ENCODE assay signal across 26 cellular contexts in genomic region chr5:58628626-58629025, GRCh38. TPM values are rescaled to one million over a fixed set of nuclear protein-coding genes. Genes with fewer than 3 reads are reported as not detected.
A peak's percentile ranks its signal among the peaks of the same experiment; 100 is the strongest.
DNase-seq lines count a peak whose midpoint lies in the region; ATAC-seq, FAIRE-seq and TF ChIP-seq lines count a peak whose summit lies in the region.
"Had no signal": no experiment of that assay in that cellular context is flagged by ENCODE, and none has a peak within 500 bp of the region (broad histone marks: within the 10 kb centered on the region; RNA-seq: fewer than 3 reads in every experiment).

No MANE protein-coding gene starts in this region.

- H3K27ac ChIP-seq in GM23338 (ENCODE audit: low read depth) (no peak overlapping the region), HepG2 (ENCODE audit: extremely low read length, insufficient read depth, low read length) (no peak overlapping the region), subcutaneous abdominal adipose tissue (ENCODE audit: low read depth, low read length) (peak overlapping the region; percentile 12), esophagus muscularis mucosa (replicated peaks in 1 of 4) (no peak overlapping the region)
- H3K27ac ChIP-seq: 22Rv1; BLaER1 treated with 17β-estradiol and CSF1 and Interleukin-3, amounts not matched to agents 10 nM and 100 nM had no signal

- H3K9ac ChIP-seq in HepG2 (ENCODE audit: insufficient read depth, low read depth, low read length) = no peak overlapping the region
- no peak overlapping the region for H3K9ac ChIP-seq in subcutaneous abdominal adipose tissue (ENCODE audit: low read length in 5 of 5)
- H3K9ac ChIP-seq: BLaER1 treated with 17β-estradiol and CSF1 and Interleukin-3, amounts not matched to agents 10 nM and 100 nM had no signal

- H3K36me3 ChIP-seq in GM23338 (ENCODE audit: insufficient read depth) (no peaks in the 10 kb centered on the region), HepG2 (replicated peaks in 1 of 2; ENCODE audit: control insufficient read depth in 1 of 2, insufficient read depth in 2 of 2, low read length in 2 of 2) (no peaks in the 10 kb centered on the region), subcutaneous abdominal adipose tissue (ENCODE audit: control insufficient read depth in 5 of 5, insufficient read depth in 5 of 5, low read length in 5 of 5) (no peaks in the 10 kb centered on the region), esophagus muscularis mucosa (no peaks in the 10 kb centered on the region)
- H3K36me3 ChIP-seq: BLaER1 treated with 17β-estradiol and CSF1 and Interleukin-3, amounts not matched to agents 10 nM and 100 nM; HAP-1 had no signal

- in situ Hi-C loops in HepG2 (cut with HindIII; ENCODE audit: extremely low pct_ligation_motif_present, low pct_unique_long_range_greater_than_20kb) = no loop called here

- H2AFZ ChIP-seq in GM23338 = no peak overlapping the region
- H2AFZ ChIP-seq in HepG2 (ENCODE audit: low read length) = no peak overlapping the region

- no peaks in the 10 kb centered on the region for H3K36me3 Mint-ChIP-seq in GM23338 (ENCODE audit: low read depth)
- H3K36me3 Mint-ChIP-seq: CD14-positive monocyte; CD8-positive, alpha-beta memory T cell had no signal

- POLR2A ChIA-PET in HepG2 (lab: Yijun Ruan, JAX) = no interaction called here

- 51% methylated on average over 3 of the region's 5 CpGs for WGBS in HepG2 (ENCODE audit: low lambda C conversion rate)
- WGBS in esophagus muscularis mucosa = 70% methylated on average over 5 of the region's 5 CpGs

- H3K27me3 Mint-ChIP-seq in GM23338 (ENCODE audit: insufficient read depth, low read depth, poor library complexity) = no peaks in the 10 kb centered on the region
- H3K27me3 Mint-ChIP-seq: CD4-positive, alpha-beta T cell had no signal

- H3K9me2 ChIP-seq in GM23338 (ENCODE audit: insufficient read depth) = peaks cover 9% of the 10 kb centered on the region

- H3K9me3 ChIP-seq in HepG2 (ENCODE audit: low read length) (no peaks in the 10 kb centered on the region), subcutaneous abdominal adipose tissue (ENCODE audit: control insufficient read depth in 5 of 5, low read length in 5 of 5) (no peaks in the 10 kb centered on the region), esophagus muscularis mucosa (no peaks in the 10 kb centered on the region)
- H3K9me3 ChIP-seq: BLaER1 treated with 17β-estradiol and CSF1 and Interleukin-3, amounts not matched to agents 10 nM and 100 nM; HAP-1 had no signal

- TF ChIP-seq POLR2A in HepG2 (IDR thresholded peaks at IDR 0.05; ENCODE audit: insufficient read depth in 1 of 2, low read depth in 2 of 2, low read length in 2 of 2) (no peak), esophagus muscularis mucosa (IDR thresholded peaks at IDR 0.05; ENCODE audit: low read depth) (no peak)

- intact Hi-C loops in HepG2 (cut with micrococcal nuclease; ENCODE audit: unreplicated experiment) (no loop called here), esophagus muscularis mucosa (cut with DNase I) (no loop called here)

- TF ChIP-seq RAD21 in HepG2 (CRISPR knock-in tag; IDR thresholded peaks at IDR 0.05) = no peak

- H3K27me3 ChIP-seq in GM23338 (ENCODE audit: insufficient read depth) (no peaks in the 10 kb centered on the region), HepG2 (ENCODE audit: control insufficient read depth in 1 of 2, insufficient read depth in 2 of 2, low read length in 2 of 2) (no peaks in the 10 kb centered on the region), subcutaneous abdominal adipose tissue (ENCODE audit: control insufficient read depth in 5 of 5, insufficient read depth in 4 of 5, low read length in 5 of 5) (no peaks in the 10 kb centered on the region), esophagus muscularis mucosa (no peaks in the 10 kb centered on the region)
- H3K27me3 ChIP-seq: BE2C; BLaER1 treated with 17β-estradiol and CSF1 and Interleukin-3, amounts not matched to agents 10 nM and 100 nM had no signal

- no peak for FAIRE-seq in HepG2 (lab: Jason Lieb, UNC)
- FAIRE-seq: A204.1, GM12891, GM18507, H54 had no signal

- no peak overlapping the region for H3K4me3 Mint-ChIP-seq in GM23338
- H3K4me3 Mint-ChIP-seq: CD14-positive monocyte; CD4-positive, alpha-beta T cell; CD8-positive, alpha-beta memory T cell; HFFc6 had no signal

- ATAC-seq in GM23338 (peak; percentile 45; the same call in 2 of the 3 replicates), HepG2 (peak; percentile 29; the same call in 1 of the 3 replicates), HG03159 (IDR thresholded peaks at IDR 0.05; ENCODE audit: unreplicated experiment) (no peak)

- peaks cover 17% of the 10 kb centered on the region for H3K4me1 Mint-ChIP-seq in GM23338
- H3K4me1 Mint-ChIP-seq: CD14-positive monocyte; CD8-positive, alpha-beta memory T cell had no signal

- H3K79me2 ChIP-seq in GM23338 (replicated peaks; ENCODE audit: insufficient read depth) (no peaks in the 10 kb centered on the region), HepG2 (ENCODE audit: insufficient read depth, low read length) (no peaks in the 10 kb centered on the region)

- H3F3A ChIP-seq in GM23338 (replicated peaks; ENCODE audit: low read depth) = no peaks in the 10 kb centered on the region

- CTCF ChIA-PET in HepG2 (lab: Yijun Ruan, JAX; ENCODE audit: low intra/inter-chr PET ratio, low total read pairs) = no interaction called here

- H3K27ac Mint-ChIP-seq in GM23338 = no peak overlapping the region
- H3K27ac Mint-ChIP-seq: CD14-positive monocyte; CD4-positive, alpha-beta T cell; CD8-positive, alpha-beta memory T cell; HFFc6 had no signal

- H3K4me2 ChIP-seq in GM23338 = no peak overlapping the region
- H3K4me2 ChIP-seq in HepG2 (ENCODE audit: low read depth, low read length) = no peak overlapping the region
- H3K4me2 ChIP-seq: BLaER1 treated with 17β-estradiol and CSF1 and Interleukin-3, amounts not matched to agents 10 nM and 100 nM had no signal

- H3K9me3 Mint-ChIP-seq in GM23338 = no peaks in the 10 kb centered on the region
- H3K9me3 Mint-ChIP-seq: CD14-positive monocyte; CD4-positive, alpha-beta T cell had no signal

- H3K4me1 ChIP-seq in GM23338 (ENCODE audit: insufficient read depth) = peaks cover 10% of the 10 kb centered on the region
- H3K4me1 ChIP-seq in HepG2 (ENCODE audit: insufficient read depth, low read length) = peaks cover 19% of the 10 kb centered on the region
- H3K4me1 ChIP-seq in subcutaneous abdominal adipose tissue (ENCODE audit: control insufficient read depth in 5 of 5, insufficient read depth in 5 of 5, low read length in 5 of 5) = peaks cover 0 to 11% (median 2%) of the 10 kb centered on the region in 5 donors
- no peaks in the 10 kb centered on the region for H3K4me1 ChIP-seq in esophagus muscularis mucosa
- H3K4me1 ChIP-seq: BLaER1 treated with 17β-estradiol and CSF1 and Interleukin-3, amounts not matched to agents 10 nM and 100 nM; HAP-1 had no signal

- peak; percentile 4 for DNase-seq in GM23338 (ENCODE audit: low spot score)
- DNase-seq in dermis blood vessel endothelial cell = peak; percentile 48
- no peak for DNase-seq in HepG2 (ENCODE audit: low spot score)
- DNase-seq in NCI-H2227 (lab: John Stamatoyannopoulos, UW; ENCODE audit: unreplicated experiment) = no peak
- DNase-seq in AML-193 (lab: John Stamatoyannopoulos, UW) = no peak
- DNase-seq in esophagus muscularis mucosa (ENCODE audit: extremely low spot score) = no peak
- DNase-seq: CD4-positive, alpha-beta T cell; CD8-positive, alpha-beta memory T cell; DMS53; DMS79 treated with DMSO at 0.1 percent for 48 hours; GF-D8; GOT3; HFFc6 had no signal

- BruUV-seq in HepG2 (replicated peaks; lab: Mats Ljungman, UMichigan) = no TSS peak

- TF ChIP-seq EP300 in HepG2 (IDR thresholded peaks at IDR 0.05; ENCODE audit: low read depth in 2 of 2, low read length in 2 of 2) (no peak), HepG2 (CRISPR knock-in tag; IDR thresholded peaks at IDR 0.05; ENCODE audit: borderline replicate concordance) (no peak), esophagus muscularis mucosa (IDR thresholded peaks at IDR 0.05) (no peak)

- TF ChIP-seq CTCF in GM23338 (conservative IDR thresholded peaks at IDR 0.05; ENCODE audit: low read depth in 2 of 2) (no peak), HepG2 (CRISPR knock-in tag; IDR thresholded peaks at IDR 0.05) (no peak), esophagus muscularis mucosa (IDR thresholded peaks at IDR 0.05) (no peak)

- H3K4me3 ChIP-seq in GM23338 (no peak overlapping the region), HepG2 (replicated peaks in 1 of 3; ENCODE audit: insufficient read depth in 1 of 3, low read depth in 2 of 3, low read length in 3 of 3) (no peak overlapping the region), subcutaneous abdominal adipose tissue (ENCODE audit: low read depth in 1 of 5, low read length in 5 of 5) (no peak overlapping the region), esophagus muscularis mucosa (no peak overlapping the region)
- H3K4me3 ChIP-seq: BLaER1 treated with 17β-estradiol and CSF1 and Interleukin-3, amounts not matched to agents 10 nM and 100 nM; HAP-1 had no signal

- H4K20me1 ChIP-seq in GM23338 (replicated peaks; ENCODE audit: insufficient read depth) (no peaks in the 10 kb centered on the region), HepG2 (ENCODE audit: insufficient read depth, low read length) (no peaks in the 10 kb centered on the region)
- H4K20me1 ChIP-seq: BLaER1 treated with 17β-estradiol and CSF1 and Interleukin-3, amounts not matched to agents 10 nM and 100 nM had no signal

RNA-seq across cellular contexts. Expression of gene RAB3C, which starts 45.8 kb away (rescaled TPM):
- total RNA-seq in GM23338 (2014; rRNA removed; shearing (Covaris generic)) = 11.7 and 15.0 TPM in 2 replicates
- polyA plus RNA-seq in GM23338 (2016; fragmentation: Nextera tagmentation; extraction: Ambion mirVana) (27.6 and 30.6 TPM in 2 replicates), HepG2 (2011; rRNA removed) (0.05 TPM in 1 of 2 replicates, not detected in the other)
- total RNA-seq in dermis blood vessel endothelial cell (0.17 and 1.9 TPM in 2 replicates), HepG2 (2016; rRNA removed; fragmentation: Illumina TruSeq; extraction: Trizol) (not detected in 2 replicates), esophagus muscularis mucosa (1 to 10 TPM; 2.6 to 9.6 (median 5.9) TPM)
- total RNA-seq in HepG2 (2016; cell fraction: cytosol; rRNA removed; fragmentation: Illumina TruSeq; extraction: Trizol; ENCODE audit: low read depth) = not detected in 2 replicates
- not detected in 2 replicates for total RNA-seq in HepG2 (2016; cell fraction: insoluble cytoplasmic fraction; rRNA removed; fragmentation: Illumina TruSeq; extraction: Trizol)
- not detected in 2 replicates for total RNA-seq in HepG2 (2016; cell fraction: membrane; rRNA removed; fragmentation: Illumina TruSeq; extraction: Trizol)
- total RNA-seq in HepG2 (2016; cell fraction: nucleus; rRNA removed; fragmentation: Illumina TruSeq; extraction: Trizol) = not detected in 2 replicates
- not detected in 2 replicates for polyA plus RNA-seq in HepG2 (2011; cell fraction: cytosol; rRNA removed)
- not detected in 2 replicates for polyA plus RNA-seq in HepG2 (2011; cell fraction: nucleus; rRNA removed)
- polyA plus RNA-seq in HepG2 (2012) = not detected in 2 replicates
- polyA plus RNA-seq in HepG2 (2016; cell fraction: cytosol; fragmentation: Illumina TruSeq; extraction: Trizol; ENCODE audit: low read depth) = not detected in 2 replicates
- polyA plus RNA-seq in HepG2 (2016; cell fraction: insoluble cytoplasmic fraction; fragmentation: Illumina TruSeq; extraction: Trizol; ENCODE audit: low read depth) = not detected in 2 replicates
- not detected in 2 replicates for polyA plus RNA-seq in HepG2 (2016; cell fraction: membrane; fragmentation: Illumina TruSeq; extraction: Trizol; ENCODE audit: low read depth)
- polyA plus RNA-seq in HepG2 (2016; cell fraction: nucleus; fragmentation: Illumina TruSeq; extraction: Trizol; ENCODE audit: insufficient read depth, low read depth) = not detected in 2 replicates
- polyA minus RNA-seq in HepG2 (2011; rRNA and poly(A)+ RNA removed; ENCODE audit: low replicate concordance) = not detected in 2 replicates
- not detected in 2 replicates for polyA minus RNA-seq in HepG2 (2011; cell fraction: cytosol; rRNA and poly(A)+ RNA removed)
- polyA minus RNA-seq in HepG2 (2011; cell fraction: nucleus; rRNA and poly(A)+ RNA removed) = not detected in 2 replicates
- total RNA-seq: CD4-positive, alpha-beta T cell; CD8-positive, alpha-beta memory T cell; G401; HFFc6 had no signal
- polyA plus RNA-seq: AG04450; CD8-positive, alpha-beta memory T cell had no signal

Comparison
In these comparisons a context has a peak if more than half of its experiments do, and no peak if none do; other contexts are left out.
1. DNase-seq: peak in GM23338 (single experiment) and dermis blood vessel endothelial cell (single experiment); none in HepG2 (single experiment), NCI-H2227 (single experiment), AML-193 (0 of 2) and esophagus muscularis mucosa (single experiment).